Comparison of ENCODE assay signal across 13 cellular contexts in genomic region chr10:46018453-46019169, GRCh38. TPM values are rescaled to one million over a fixed set of nuclear protein-coding genes. Genes with fewer than 3 reads are reported as not detected.
DNase-seq lines count a peak whose midpoint lies in the region; ATAC-seq, FAIRE-seq and TF ChIP-seq lines count a peak whose summit lies in the region.
"Had no signal": no experiment of that assay in that cellular context is flagged by ENCODE, and none has a peak within 500 bp of the region (broad histone marks: within the 10 kb centered on the region; RNA-seq: fewer than 3 reads in every experiment).

No MANE protein-coding gene starts in this region.

- no peaks in the 10 kb centered on the region for H3K9me3 ChIP-seq in cardiac muscle cell (ENCODE audit: low read depth)
- H3K9me3 ChIP-seq in adipocyte (ENCODE audit: control insufficient read depth, low read length): no peaks in the 10 kb centered on the region
- H3K9me3 ChIP-seq in HepG2 (ENCODE audit: low read length): no peaks in the 10 kb centered on the region
- no peaks in the 10 kb centered on the region for H3K9me3 ChIP-seq in WERI-Rb-1 (ENCODE audit: severe bottlenecking)

- DNase-seq in cardiac muscle cell (ENCODE audit: low read depth in 1 of 2, low spot score in 1 of 2): peak in 1 of 2 donors; percentile 63
- DNase-seq in Right ventricle myocardium superior: no peak
- DNase-seq in adipocyte (ENCODE audit: low read depth): no peak
- DNase-seq in HepG2 (ENCODE audit: low spot score): no peak
- DNase-seq in type B pancreatic cell (ENCODE audit: extremely low spot score, unreplicated experiment): no peak
- no peak for DNase-seq in WERI-Rb-1
- DNase-seq: effector CD4-positive, alpha-beta T cell; NCI-H2081 treated with DMSO at 0.1 percent for 48 hours; stimulated activated naive CD4-positive, alpha-beta T cell had no signal

- peaks cover 93% of the 10 kb centered on the region for H3K79me2 ChIP-seq in HepG2 (ENCODE audit: insufficient read depth, low read length)

- CTCF ChIA-PET in HepG2 (lab: Yijun Ruan, JAX; ENCODE audit: low intra/inter-chr PET ratio, low total read pairs): no interaction called here

- peak overlapping the region; percentile 77 for H3K9ac ChIP-seq in adipocyte (ENCODE audit: low read length)
- peak overlapping the region; percentile 86; the same call in 1 of the 2 replicates for H3K9ac ChIP-seq in HepG2 (ENCODE audit: insufficient read depth, low read depth, low read length)

- H3K36me3 ChIP-seq in cardiac muscle cell: peaks cover 28% of the 10 kb centered on the region
- peaks cover 40% of the 10 kb centered on the region for H3K36me3 ChIP-seq in adipocyte (ENCODE audit: control insufficient read depth, insufficient read depth, low read length, severe bottlenecking)
- H3K36me3 ChIP-seq in HepG2 (replicated peaks in 1 of 2; ENCODE audit: control insufficient read depth in 1 of 2, insufficient read depth in 2 of 2, low read length in 2 of 2): peaks cover 21 to 53% of the 10 kb centered on the region in 2 experiments
- H3K36me3 ChIP-seq in WERI-Rb-1: peaks cover 21% of the 10 kb centered on the region

- H4K20me1 ChIP-seq in HepG2 (ENCODE audit: insufficient read depth, low read length): peaks cover 95% of the 10 kb centered on the region

- no peaks in the 10 kb centered on the region for H3K9me3 Mint-ChIP-seq in type B pancreatic cell

- peaks cover 30% of the 10 kb centered on the region for H3K4me1 Mint-ChIP-seq in type B pancreatic cell (ENCODE audit: unreplicated experiment)

- H2AFZ ChIP-seq in HepG2 (ENCODE audit: low read length): no peak overlapping the region

- H3K4me3 Mint-ChIP-seq in type B pancreatic cell: no peak overlapping the region

- no peaks in the 10 kb centered on the region for H3K27me3 Mint-ChIP-seq in type B pancreatic cell

- BruUV-seq in HepG2 (replicated peaks; lab: Mats Ljungman, UMichigan): no TSS peak

- no peaks in the 10 kb centered on the region for H3K27me3 ChIP-seq in cardiac muscle cell
- no peaks in the 10 kb centered on the region for H3K27me3 ChIP-seq in adipocyte (replicated peaks; ENCODE audit: control insufficient read depth, insufficient read depth, low read length)
- H3K27me3 ChIP-seq in HepG2 (ENCODE audit: control insufficient read depth in 1 of 2, insufficient read depth in 2 of 2, low read length in 2 of 2): no peaks in the 10 kb centered on the region; a peak in 1 of 5 replicates
- no peaks in the 10 kb centered on the region for H3K27me3 ChIP-seq in WERI-Rb-1 (ENCODE audit: insufficient read depth, low read depth, severe bottlenecking)

- H3K27ac Mint-ChIP-seq in type B pancreatic cell: peak overlapping the region; percentile 32

- intact Hi-C loops in Right ventricle myocardium superior (cut with DNase I) (no loop called here), HepG2 (cut with micrococcal nuclease; ENCODE audit: unreplicated experiment) (no loop called here)

- no peak for TF ChIP-seq RAD21 in HepG2 (CRISPR knock-in tag; IDR thresholded peaks at IDR 0.05)

- H3K4me2 ChIP-seq in HepG2 (ENCODE audit: low read depth, low read length): peak overlapping the region; percentile 91

- TF ChIP-seq EP300 in HepG2 (IDR thresholded peaks at IDR 0.05; ENCODE audit: low read depth in 2 of 2, low read length in 2 of 2) (no peak), HepG2 (CRISPR knock-in tag; IDR thresholded peaks at IDR 0.05; ENCODE audit: borderline replicate concordance) (no peak)

- ATAC-seq in Right ventricle myocardium superior (ENCODE audit: poor library complexity) (no peak), HepG2 (no peak), HG02759 (IDR thresholded peaks at IDR 0.05; ENCODE audit: unreplicated experiment) (no peak)
- no peak for ATAC-seq in activated CD4-positive, CD25-positive, alpha-beta regulatory T cell treated with anti-CD3 and anti-CD28 coated beads, Interleukin-2, amount 50 U/mL, for 24 hours

- peak overlapping the region; percentile 4 for H3K4me3 ChIP-seq in cardiac muscle cell
- H3K4me3 ChIP-seq in adipocyte (ENCODE audit: low read length): peak overlapping the region; percentile 85
- peak overlapping the region; percentile 17 to 92 (median 89); a peak in 4 of 6 replicates for H3K4me3 ChIP-seq in HepG2 (replicated peaks in 1 of 3; ENCODE audit: insufficient read depth in 1 of 3, low read depth in 2 of 3, low read length in 3 of 3)
- H3K4me3 ChIP-seq in WERI-Rb-1 (ENCODE audit: low read depth, low read length): no peak overlapping the region

- FAIRE-seq in HepG2 (lab: Jason Lieb, UNC): no peak
- FAIRE-seq: islet of Langerhans had no signal

- no peak for TF ChIP-seq POLR2A in HepG2 (IDR thresholded peaks at IDR 0.05; ENCODE audit: insufficient read depth in 1 of 2, low read depth in 2 of 2, low read length in 2 of 2)

- POLR2A ChIA-PET in HepG2 (lab: Yijun Ruan, JAX): interaction anchor here (3.0 to 8.7 kb wide), 3 partner anchors 11 to 13 kb away, joined by 17 to 147 read pairs (median 31); partner anchors contain the start of gene NCOA4

- peak overlapping the region; percentile 86 for H3K27ac ChIP-seq in cardiac muscle cell
- H3K27ac ChIP-seq in HepG2 (ENCODE audit: extremely low read length, insufficient read depth, low read length): peak overlapping the region; percentile 86
- H3K27ac ChIP-seq in WERI-Rb-1: no peak overlapping the region

- H3K4me1 ChIP-seq in cardiac muscle cell (ENCODE audit: low read depth): peaks cover 54% of the 10 kb centered on the region
- peaks cover 87% of the 10 kb centered on the region for H3K4me1 ChIP-seq in adipocyte (ENCODE audit: control insufficient read depth, insufficient read depth, low read length)
- peaks cover 64% of the 10 kb centered on the region for H3K4me1 ChIP-seq in HepG2 (ENCODE audit: insufficient read depth, low read length)

- peaks cover 14% of the 10 kb centered on the region for H3K36me3 Mint-ChIP-seq in type B pancreatic cell

- in situ Hi-C loops in HepG2 (cut with HindIII; ENCODE audit: extremely low pct_ligation_motif_present, low pct_unique_long_range_greater_than_20kb): no loop called here

- WGBS in HepG2 (ENCODE audit: low lambda C conversion rate): 65% methylated on average over 2 of the region's 2 CpGs

- TF ChIP-seq CTCF in cardiac muscle cell (IDR thresholded peaks at IDR 0.05; ENCODE audit: low read depth, low read length) (no peak), HepG2 (CRISPR knock-in tag; IDR thresholded peaks at IDR 0.05) (no peak), type B pancreatic cell (conservative IDR thresholded peaks at IDR 0.05) (no peak), WERI-Rb-1 (IDR thresholded peaks at IDR 0.05; ENCODE audit: low read depth, low read length) (no peak)

RNA-seq across cellular contexts. Expression of gene NCOA4, which starts 11.8 kb away (rescaled TPM):
- total RNA-seq in cardiac muscle cell (171 and 292 TPM in 2 replicates), Right ventricle myocardium superior (282 TPM), HepG2 (2016; rRNA removed; fragmentation: Illumina TruSeq; extraction: Trizol) (306 and 519 TPM in 2 replicates), type B pancreatic cell (ENCODE audit: low replicate concordance) (105 and 135 TPM in 2 replicates)
- polyA plus RNA-seq in cardiac muscle cell (149 and 251 TPM in 2 replicates), HepG2 (2011; rRNA removed) (324 and 400 TPM in 2 replicates)
- total RNA-seq in HepG2 (2016; cell fraction: cytosol; rRNA removed; fragmentation: Illumina TruSeq; extraction: Trizol; ENCODE audit: low read depth): 41.5 and 47.9 TPM in 2 replicates
- 301 and 511 TPM in 2 replicates for total RNA-seq in HepG2 (2016; cell fraction: insoluble cytoplasmic fraction; rRNA removed; fragmentation: Illumina TruSeq; extraction: Trizol)
- 139 and 156 TPM in 2 replicates for total RNA-seq in HepG2 (2016; cell fraction: membrane; rRNA removed; fragmentation: Illumina TruSeq; extraction: Trizol)
- total RNA-seq in HepG2 (2016; cell fraction: nucleus; rRNA removed; fragmentation: Illumina TruSeq; extraction: Trizol): 164 and 168 TPM in 2 replicates
- 198 and 289 TPM in 2 replicates for polyA plus RNA-seq in HepG2 (2011; cell fraction: cytosol; rRNA removed)
- polyA plus RNA-seq in HepG2 (2011; cell fraction: nucleus; rRNA removed): 115 and 150 TPM in 2 replicates
- 250 and 343 TPM in 2 replicates for polyA plus RNA-seq in HepG2 (2012)
- polyA plus RNA-seq in HepG2 (2016; cell fraction: cytosol; fragmentation: Illumina TruSeq; extraction: Trizol; ENCODE audit: low read depth): 15.2 and 17.3 TPM in 2 replicates
- polyA plus RNA-seq in HepG2 (2016; cell fraction: insoluble cytoplasmic fraction; fragmentation: Illumina TruSeq; extraction: Trizol; ENCODE audit: low read depth): 352 and 368 TPM in 2 replicates
- polyA plus RNA-seq in HepG2 (2016; cell fraction: membrane; fragmentation: Illumina TruSeq; extraction: Trizol; ENCODE audit: low read depth): 48.5 and 57.6 TPM in 2 replicates
- 161 and 162 TPM in 2 replicates for polyA plus RNA-seq in HepG2 (2016; cell fraction: nucleus; fragmentation: Illumina TruSeq; extraction: Trizol; ENCODE audit: insufficient read depth, low read depth)
- polyA minus RNA-seq in HepG2 (2011; rRNA and poly(A)+ RNA removed; ENCODE audit: low replicate concordance): 203 and 487 TPM in 2 replicates
- 356 and 419 TPM in 2 replicates for polyA minus RNA-seq in HepG2 (2011; cell fraction: cytosol; rRNA and poly(A)+ RNA removed)
- polyA minus RNA-seq in HepG2 (2011; cell fraction: nucleus; rRNA and poly(A)+ RNA removed): 163 and 303 TPM in 2 replicates

RNA-seq across cellular contexts. Expression of gene MSMB, which starts 27.5 kb away (rescaled TPM):
- total RNA-seq in cardiac muscle cell (not detected in 2 replicates), Right ventricle myocardium superior (not detected), HepG2 (2016; rRNA removed; fragmentation: Illumina TruSeq; extraction: Trizol) (not detected in 2 replicates), type B pancreatic cell (ENCODE audit: low replicate concordance) (5.6 and 7.7 TPM in 2 replicates)
- polyA plus RNA-seq in cardiac muscle cell (not detected in 2 replicates), HepG2 (2011; rRNA removed) (0.84 and 1.3 TPM in 2 replicates)
- not detected in 2 replicates for total RNA-seq in HepG2 (2016; cell fraction: cytosol; rRNA removed; fragmentation: Illumina TruSeq; extraction: Trizol; ENCODE audit: low read depth)
- total RNA-seq in HepG2 (2016; cell fraction: insoluble cytoplasmic fraction; rRNA removed; fragmentation: Illumina TruSeq; extraction: Trizol): not detected in 2 replicates
- total RNA-seq in HepG2 (2016; cell fraction: membrane; rRNA removed; fragmentation: Illumina TruSeq; extraction: Trizol): not detected in 2 replicates
- not detected in 2 replicates for total RNA-seq in HepG2 (2016; cell fraction: nucleus; rRNA removed; fragmentation: Illumina TruSeq; extraction: Trizol)
- not detected in 2 replicates for polyA plus RNA-seq in HepG2 (2011; cell fraction: cytosol; rRNA removed)
- polyA plus RNA-seq in HepG2 (2011; cell fraction: nucleus; rRNA removed): not detected in 2 replicates
- 4.1 and 8.1 TPM in 2 replicates for polyA plus RNA-seq in HepG2 (2012)
- not detected in 2 replicates for polyA plus RNA-seq in HepG2 (2016; cell fraction: cytosol; fragmentation: Illumina TruSeq; extraction: Trizol; ENCODE audit: low read depth)
- not detected in 2 replicates for polyA plus RNA-seq in HepG2 (2016; cell fraction: insoluble cytoplasmic fraction; fragmentation: Illumina TruSeq; extraction: Trizol; ENCODE audit: low read depth)
- polyA plus RNA-seq in HepG2 (2016; cell fraction: membrane; fragmentation: Illumina TruSeq; extraction: Trizol; ENCODE audit: low read depth): not detected in 2 replicates
- polyA plus RNA-seq in HepG2 (2016; cell fraction: nucleus; fragmentation: Illumina TruSeq; extraction: Trizol; ENCODE audit: insufficient read depth, low read depth): not detected in 2 replicates
- not detected in 2 replicates for polyA minus RNA-seq in HepG2 (2011; rRNA and poly(A)+ RNA removed; ENCODE audit: low replicate concordance)
- not detected in 2 replicates for polyA minus RNA-seq in HepG2 (2011; cell fraction: cytosol; rRNA and poly(A)+ RNA removed)
- polyA minus RNA-seq in HepG2 (2011; cell fraction: nucleus; rRNA and poly(A)+ RNA removed): not detected in 2 replicates
- polyA plus RNA-seq: BJ had no signal

RNA-seq across cellular contexts. Expression of gene TIMM23, which starts 46.3 kb away (rescaled TPM):
- total RNA-seq in cardiac muscle cell: 92.6 and 96.2 TPM in 2 replicates
- 140 and 150 TPM in 2 replicates for polyA plus RNA-seq in cardiac muscle cell
- 86.0 TPM for total RNA-seq in Right ventricle myocardium superior
- total RNA-seq in HepG2 (2016; rRNA removed; fragmentation: Illumina TruSeq; extraction: Trizol): 98.6 and 105 TPM in 2 replicates
- total RNA-seq in HepG2 (2016; cell fraction: cytosol; rRNA removed; fragmentation: Illumina TruSeq; extraction: Trizol; ENCODE audit: low read depth): 38.4 and 41.4 TPM in 2 replicates
- 102 and 111 TPM in 2 replicates for total RNA-seq in HepG2 (2016; cell fraction: insoluble cytoplasmic fraction; rRNA removed; fragmentation: Illumina TruSeq; extraction: Trizol)
- total RNA-seq in HepG2 (2016; cell fraction: membrane; rRNA removed; fragmentation: Illumina TruSeq; extraction: Trizol): 49.4 and 51.1 TPM in 2 replicates
- total RNA-seq in HepG2 (2016; cell fraction: nucleus; rRNA removed; fragmentation: Illumina TruSeq; extraction: Trizol): 65.9 and 68.3 TPM in 2 replicates
- 59.1 and 80.2 TPM in 2 replicates for polyA plus RNA-seq in HepG2 (2011; rRNA removed)
- 55.4 and 78.1 TPM in 2 replicates for polyA plus RNA-seq in HepG2 (2011; cell fraction: cytosol; rRNA removed)
- polyA plus RNA-seq in HepG2 (2011; cell fraction: nucleus; rRNA removed): 19.7 and 23.5 TPM in 2 replicates
- polyA plus RNA-seq in HepG2 (2012): 63.5 and 76.7 TPM in 2 replicates
- polyA plus RNA-seq in HepG2 (2016; cell fraction: cytosol; fragmentation: Illumina TruSeq; extraction: Trizol; ENCODE audit: low read depth): 32.7 and 33.7 TPM in 2 replicates
- polyA plus RNA-seq in HepG2 (2016; cell fraction: insoluble cytoplasmic fraction; fragmentation: Illumina TruSeq; extraction: Trizol; ENCODE audit: low read depth): 126 and 140 TPM in 2 replicates
- polyA plus RNA-seq in HepG2 (2016; cell fraction: membrane; fragmentation: Illumina TruSeq; extraction: Trizol; ENCODE audit: low read depth): 42.9 and 45.4 TPM in 2 replicates
- polyA plus RNA-seq in HepG2 (2016; cell fraction: nucleus; fragmentation: Illumina TruSeq; extraction: Trizol; ENCODE audit: insufficient read depth, low read depth): 119 and 120 TPM in 2 replicates
- polyA minus RNA-seq in HepG2 (2011; rRNA and poly(A)+ RNA removed; ENCODE audit: low replicate concordance): 27.0 and 73.4 TPM in 2 replicates
- polyA minus RNA-seq in HepG2 (2011; cell fraction: cytosol; rRNA and poly(A)+ RNA removed): 35.2 and 36.4 TPM in 2 replicates
- polyA minus RNA-seq in HepG2 (2011; cell fraction: nucleus; rRNA and poly(A)+ RNA removed): 32.4 and 33.3 TPM in 2 replicates
- total RNA-seq in type B pancreatic cell (ENCODE audit: low replicate concordance): 62.0 and 65.0 TPM in 2 replicates
